Comparison of ENCODE assay signal across 11 cellular contexts in genomic region chr6:137237413-137238170, GRCh38. TPM values are rescaled to one million over a fixed set of nuclear protein-coding genes. Genes with fewer than 3 reads are reported as not detected.
DNase-seq lines count a peak whose midpoint lies in the region; ATAC-seq and TF ChIP-seq lines count a peak whose summit lies in the region.
"Had no signal": no experiment of that assay in that cellular context is flagged by ENCODE, and none has a peak within 500 bp of the region (broad histone marks: within the 10 kb centered on the region; RNA-seq: fewer than 3 reads in every experiment).

No MANE protein-coding gene starts in this region.

- no peak for TF ChIP-seq POLR2A in thyroid gland (IDR thresholded peaks at IDR 0.05)
- TF ChIP-seq POLR2A in uterus (IDR thresholded peaks at IDR 0.05) = no peak

- H3K9me3 ChIP-seq in heart right ventricle = peaks cover 0 to 8% (median 0%) of the 10 kb centered on the region in 11 donors
- H3K9me3 ChIP-seq in thyroid gland = no peaks in the 10 kb centered on the region
- H3K9me3 ChIP-seq in uterus = no peaks in the 10 kb centered on the region
- H3K9me3 ChIP-seq: vagina had no signal

- no peak for TF ChIP-seq CTCF in heart right ventricle (IDR thresholded peaks at IDR 0.05)
- no peak for TF ChIP-seq CTCF in thyroid gland (IDR thresholded peaks at IDR 0.05)
- TF ChIP-seq CTCF in uterus (IDR thresholded peaks at IDR 0.05) = no peak

- H3K27me3 ChIP-seq in heart right ventricle (no peaks in the 10 kb centered on the region), thyroid gland (no peaks in the 10 kb centered on the region), uterus (no peaks in the 10 kb centered on the region)
- H3K27me3 ChIP-seq: vagina had no signal

- H3K27ac ChIP-seq in heart right ventricle = peak overlapping the region in 6 of 10 donors; percentile 19 to 84 (median 39)
- H3K27ac ChIP-seq in thyroid gland = peak overlapping the region; percentile 19 to 60 (median 24)
- H3K27ac ChIP-seq in uterus = no peak overlapping the region
- H3K27ac ChIP-seq: vagina had no signal

- intact Hi-C loops in heart right ventricle (cut with DNase I) = no loop called here
- intact Hi-C loops in Right ventricle myocardium superior (cut with DNase I) = no loop called here
- intact Hi-C loops in thyroid gland (cut with DNase I) = no loop called here
- intact Hi-C loops in uterus (cut with DNase I; ENCODE audit: low total_unique reads) = no loop called here

- H3K4me3 ChIP-seq in heart right ventricle (no peak overlapping the region), thyroid gland (replicated peaks in 1 of 3) (no peak overlapping the region), uterus (no peak overlapping the region)
- H3K4me3 ChIP-seq: GM12878, vagina had no signal

- ATAC-seq in heart right ventricle (no peak), Right ventricle myocardium superior (ENCODE audit: poor library complexity) (no peak)
- ATAC-seq: GM12878 had no signal

- no peak for DNase-seq in heart right ventricle
- DNase-seq in Right ventricle myocardium superior = no peak
- peak; percentile 89 for DNase-seq in amniotic epithelial cell (ENCODE audit: low read depth)
- peak; percentile 89 for DNase-seq in iris pigment epithelial cell (ENCODE audit: low read depth)
- DNase-seq in thyroid gland = peak; percentile 21 to 33
- no peak for DNase-seq in DMS153 (lab: John Stamatoyannopoulos, UW)
- DNase-seq in uterus = no peak
- DNase-seq in medulla oblongata (ENCODE audit: extremely low spot score) = no peak
- DNase-seq: NCI-H2107 had no signal

- H3K4me1 ChIP-seq in heart right ventricle (peaks cover 5 to 94% (median 37%) of the 10 kb centered on the region in 9 donors), thyroid gland (peaks cover 12 to 15% of the 10 kb centered on the region in 2 donors), uterus (no peaks in the 10 kb centered on the region)

- H3K36me3 ChIP-seq in heart right ventricle = no peaks in the 10 kb centered on the region
- no peaks in the 10 kb centered on the region for H3K36me3 ChIP-seq in thyroid gland
- no peaks in the 10 kb centered on the region for H3K36me3 ChIP-seq in uterus
- H3K36me3 ChIP-seq: vagina had no signal

RNA-seq across cellular contexts. Expression of gene IFNGR1, which starts 18.4 kb away (rescaled TPM):
- 100 to 1,000 TPM in 3 of 10 donors, 10 to 100 TPM in 7; 55.8 to 132 (median 78.7) TPM for total RNA-seq in heart right ventricle
- polyA plus RNA-seq in heart right ventricle = 100 to 1,000 TPM in 1 of 2 donors, 10 to 100 TPM in 1; 66.1 to 121 TPM
- 99.9 TPM for total RNA-seq in Right ventricle myocardium superior
- 100 to 1,000 TPM in 2 of 4 donors, 10 to 100 TPM in 2; 73.9 to 138 (median 113) TPM for total RNA-seq in thyroid gland
- total RNA-seq in uterus = 100 to 1,000 TPM in 2 of 4 donors, 10 to 100 TPM in 2; 53.5 to 122 (median 94.9) TPM

Comparison
In these comparisons a context has a peak if more than half of its experiments do, and no peak if none do; other contexts are left out.
1. DNase-seq: peak in amniotic epithelial cell (single experiment), iris pigment epithelial cell (single experiment) and thyroid gland (2 of 2); none in heart right ventricle (0 of 2), Right ventricle myocardium superior (single experiment), DMS153 (single experiment), uterus (0 of 2) and medulla oblongata (single experiment).
2. H3K27ac ChIP-seq: peak in heart right ventricle (6 of 10) and thyroid gland (3 of 3); none in uterus (0 of 2).